ENCODE assay signal across 8 cellular contexts in the genomic region with DNA sequence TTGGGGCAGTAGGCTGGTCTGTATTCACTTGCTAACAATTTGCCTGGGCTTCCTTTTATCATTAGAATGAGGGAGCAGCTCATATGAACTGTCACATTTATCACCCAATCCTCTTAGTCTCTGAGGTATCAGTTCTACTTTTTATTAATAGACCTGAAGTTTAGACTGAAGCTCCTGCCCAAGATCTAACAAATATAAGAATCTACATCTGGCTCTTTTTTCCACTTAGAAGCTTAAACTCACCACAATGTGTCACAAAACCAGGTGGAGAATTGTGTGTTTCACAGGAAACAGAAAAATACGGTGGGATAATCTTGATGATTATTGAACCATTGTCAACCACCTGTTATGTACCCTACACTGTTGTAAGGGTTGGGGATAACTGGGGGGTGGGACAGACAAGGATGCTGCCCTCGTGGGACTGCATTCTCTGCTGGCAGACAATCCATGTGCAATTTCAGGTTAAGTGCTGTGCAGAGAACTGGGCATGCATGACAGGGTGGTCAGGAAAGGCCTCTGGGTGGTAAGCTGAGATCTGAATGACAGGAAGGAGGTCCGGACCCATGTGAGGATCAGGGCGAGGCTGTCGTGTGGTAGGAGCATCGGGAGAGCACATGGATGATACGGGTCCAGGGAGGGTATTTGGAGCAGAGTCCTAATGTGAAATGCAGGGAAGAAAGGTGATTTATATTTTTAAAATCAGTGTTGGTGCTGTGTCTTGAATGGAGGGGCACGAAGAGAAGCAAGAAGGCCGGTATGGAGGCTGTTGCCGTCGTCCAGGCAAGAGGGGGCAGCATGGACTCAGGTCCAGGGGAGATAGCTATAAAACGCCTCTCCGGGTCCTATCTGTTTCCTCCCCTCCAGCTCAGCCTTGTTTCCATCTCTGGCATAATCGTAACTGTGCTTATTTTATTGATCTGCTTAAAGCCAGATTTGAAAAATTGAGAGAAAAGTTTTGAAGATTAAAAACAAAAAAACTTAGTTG. TPM values are rescaled to one million over a fixed set of nuclear protein-coding genes. Genes with fewer than 3 reads are reported as not detected.
A peak's percentile ranks its signal among the peaks of the same experiment; 100 is the strongest.
DNase-seq lines count a peak whose midpoint lies in the region; ATAC-seq and TF ChIP-seq lines count a peak whose summit lies in the region.

No MANE protein-coding gene starts in this region.

- dilution Hi-C loops in IMR-90 (cut with HindIII; ENCODE audit: low sequenced_read_pairs, unreplicated experiment): no loop called here

- H4K8ac ChIP-seq in IMR-90 (ENCODE audit: low read depth in 2 of 2, low read length in 2 of 2): no peak overlapping the region

- H3K9me1 ChIP-seq in IMR-90 (ENCODE audit: insufficient read depth, low read length): no peaks in the 10 kb centered on the region

- H4K91ac ChIP-seq in IMR-90 (ENCODE audit: insufficient read depth, low read depth, low read length): no peak overlapping the region

- TF ChIP-seq RAD21 in IMR-90 (IDR thresholded peaks at IDR 0.05; ENCODE audit: low read length): no peak

- H3K27ac ChIP-seq in IMR-90 (ENCODE audit: insufficient read depth, low read length): no peak overlapping the region
- no peak overlapping the region for H3K27ac ChIP-seq in thyroid gland

- DNase-seq in GM13977 (ENCODE audit: low spot score) (peak; percentile 42), IMR-90 (no peak), left colon (no peak), NCI-H1417 treated with DMSO at 0.1 percent for 48 hours (lab: John Stamatoyannopoulos, UW) (no peak), middle frontal gyrus (ENCODE audit: extremely low spot score, low spot score) (no peak), thyroid gland (no peak), GM03348 (ENCODE audit: low spot score) (no peak)

- intact Hi-C loops in IMR-90 (cut with micrococcal nuclease): loop anchor here (2.0 to 10.0 kb wide), 5 partner anchors 491 to 1775 kb away; no protein-coding TSS in a partner anchor
- intact Hi-C loops in left colon (cut with DNase I, micrococcal nuclease): loop anchor here (5.0 to 10.0 kb wide), 4 partner anchors 173 to 715 kb away; partner anchors contain the start of gene TGIF1 (in 1 of the 2)
- intact Hi-C loops in thyroid gland (cut with DNase I): loop anchor here (10.0 kb wide), 3 partner anchors 175 to 715 kb away; partner anchors contain the start of gene TGIF1

- POLR2A ChIA-PET in IMR-90 (lab: Charles Lee; ENCODE audit: unreplicated experiment): no interaction called here

- H3K9me3 ChIP-seq in IMR-90 (ENCODE audit: control insufficient read depth, insufficient read depth, low read length): no peaks in the 10 kb centered on the region
- H3K9me3 ChIP-seq in thyroid gland: no peaks in the 10 kb centered on the region

- H3K14ac ChIP-seq in IMR-90 (replicated peaks; ENCODE audit: low read depth, low read length): no peak overlapping the region

- H3K27me3 ChIP-seq in IMR-90 (ENCODE audit: control insufficient read depth, insufficient read depth, low read length) (no peaks in the 10 kb centered on the region), thyroid gland (no peaks in the 10 kb centered on the region)

- TF ChIP-seq POLR2A in IMR-90 (IDR thresholded peaks at IDR 0.05; ENCODE audit: low read depth, low read length) (no peak), thyroid gland (IDR thresholded peaks at IDR 0.05) (no peak)

- H3K56ac ChIP-seq in IMR-90 (ENCODE audit: extremely low read depth, insufficient read depth, low read length): no peak overlapping the region

- H2AK5ac ChIP-seq in IMR-90 (ENCODE audit: low read depth, low read length): no peak overlapping the region

- H2AK9ac ChIP-seq in IMR-90 (replicated peaks; ENCODE audit: low read depth, low read length, poor library complexity): no peak overlapping the region

- CTCF ChIA-PET in IMR-90 (lab: Yijun Ruan, JAX): interaction anchor here (1.1 to 1.4 kb wide), 4 partner anchors 176 to 421 kb away, joined by 3 to 7 read pairs (median 3); no protein-coding TSS in a partner anchor

- H2BK120ac ChIP-seq in IMR-90 (ENCODE audit: low read depth, low read length): no peak overlapping the region

- no peak overlapping the region for H3K18ac ChIP-seq in IMR-90 (ENCODE audit: low read depth, low read length)

- no peak overlapping the region for H4K5ac ChIP-seq in IMR-90 (ENCODE audit: low read depth, low read length)

- H3K4me2 ChIP-seq in IMR-90 (ENCODE audit: low read depth, low read length): no peak overlapping the region

- in situ Hi-C loops in GM13977 (cut with MboI; ENCODE audit: low pct_unique_long_range_greater_than_20kb, low sequenced_read_pairs, unreplicated experiment) (loop anchor here (5.0 to 10.0 kb wide), 3 partner anchors 175 to 388 kb away; partner anchors contain the start of gene TGIF1), IMR-90 (cut with MboI; ENCODE audit: low sequenced_read_pairs) (loop anchor here (5.0 to 10.0 kb wide), 5 partner anchors 173 to 705 kb away; partner anchors contain the start of gene TGIF1)

- H2BK5ac ChIP-seq in IMR-90 (ENCODE audit: low read depth, low read length, poor library complexity, severe bottlenecking): no peak overlapping the region

- ATAC-seq in GM21737 (IDR thresholded peaks at IDR 0.05; ENCODE audit: unreplicated experiment) (peak; percentile 72), IMR-90 (ENCODE audit: low read depth) (peak; percentile 10; the same call in 1 of the 2 replicates), left colon (peak; percentile 45)

- no peak overlapping the region for H3K4ac ChIP-seq in IMR-90 (ENCODE audit: low read depth, low read length)

- peaks cover 5% of the 10 kb centered on the region; the same call in 1 of the 2 replicates for H4K20me1 ChIP-seq in IMR-90 (ENCODE audit: insufficient read depth, low read length)

- 51% methylated on average over 4 of the region's 14 CpGs; no CpG with 5 or more reads in 1 of the 2 experiments for WGBS in IMR-90 (ENCODE audit: extremely low coverage in 2 of 2, insufficient read length in 1 of 2), 2 experiments
- 36 to 38% methylated on average over 14 of the region's 14 CpGs for WGBS in thyroid gland, 2 donors

- no peak overlapping the region for H2BK20ac ChIP-seq in IMR-90 (ENCODE audit: low read depth, low read length)

- no peak overlapping the region for H2AFZ ChIP-seq in IMR-90 (replicated peaks; ENCODE audit: low read length, poor library complexity)

- H2BK15ac ChIP-seq in IMR-90 (ENCODE audit: low read depth, low read length): no peak overlapping the region

- no TSS peak for BruUV-seq in IMR-90 (replicated peaks; lab: Mats Ljungman, UMichigan)

- TF ChIP-seq CTCF in GM13977 (IDR thresholded peaks at IDR 0.05; ENCODE audit: extremely low read depth, insufficient read depth, missing control alignments) (no peak), IMR-90 (conservative IDR thresholded peaks at IDR 0.05; ENCODE audit: low read depth, low read length) (no peak), thyroid gland (IDR thresholded peaks at IDR 0.05) (no peak)

- peaks cover 11 to 12% of the 10 kb centered on the region in 2 experiments for H3K79me1 ChIP-seq in IMR-90 (ENCODE audit: low read depth in 1 of 2, low read length in 2 of 2)

- H3K36me3 ChIP-seq in IMR-90 (ENCODE audit: control insufficient read depth, insufficient read depth, low read length) (peaks cover 20% of the 10 kb centered on the region), thyroid gland (peaks cover 20 to 24% of the 10 kb centered on the region in 2 donors)

- H3K4me3 ChIP-seq in IMR-90 (ENCODE audit: insufficient read depth, low read depth, low read length): no peak overlapping the region
- H3K4me3 ChIP-seq in thyroid gland (replicated peaks in 1 of 3): no peak overlapping the region

- no peak overlapping the region for H3K23ac ChIP-seq in IMR-90 (ENCODE audit: low read depth, low read length)

- H3K9ac ChIP-seq in IMR-90 (ENCODE audit: low read depth, low read length): no peak overlapping the region

- H3K4me1 ChIP-seq in IMR-90 (ENCODE audit: control insufficient read depth, insufficient read depth, low read length) (no peaks in the 10 kb centered on the region; the same call in 1 of the 2 replicates), thyroid gland (no peaks in the 10 kb centered on the region)

TF ChIP-seq in IMR-90, 13 proteins besides CTCF, POLR2A, EP300 and RAD21 (continues in another document):
- no peak for TF ChIP-seq CHD1 (IDR thresholded peaks at IDR 0.05; ENCODE audit: low read depth, low read length)
- TF ChIP-seq MAZ (IDR thresholded peaks at IDR 0.05; ENCODE audit: borderline replicate concordance, low read depth, low read length): no peak
- TF ChIP-seq SMC3 (IDR thresholded peaks at IDR 0.05; ENCODE audit: low read depth, low read length): no peak
- no peak for TF ChIP-seq RCOR1 (IDR thresholded peaks at IDR 0.05; ENCODE audit: insufficient replicate concordance, low read length)
- no peak for TF ChIP-seq ELK1 (IDR thresholded peaks at IDR 0.05; ENCODE audit: borderline replicate concordance, low read depth, low read length)
- TF ChIP-seq RFX5 (IDR thresholded peaks at IDR 0.05; ENCODE audit: low read depth, low read length): no peak
- TF ChIP-seq BHLHE40 (IDR thresholded peaks at IDR 0.05; ENCODE audit: low read depth, low read length): no peak
- no peak for TF ChIP-seq FOS (IDR thresholded peaks at IDR 0.05; ENCODE audit: low read depth, low read length)

RNA-seq across cellular contexts. Expression of gene MYL12B, which starts 17.6 kb away (rescaled TPM):
- total RNA-seq in IMR-90 (2012; rRNA removed) (593 and 692 TPM in 2 replicates), left colon (100 to 1,000 TPM; 563 to 581 TPM), thyroid gland (100 to 1,000 TPM; 334 to 467 (median 446) TPM)
- 753 and 816 TPM in 2 replicates for polyA plus RNA-seq in IMR-90 (2012; rRNA removed)
- 265 and 382 TPM in 2 replicates for polyA plus RNA-seq in IMR-90 (2012; cell fraction: cytosol; rRNA removed)
- 98.0 and 290 TPM in 2 replicates for polyA plus RNA-seq in IMR-90 (2012; cell fraction: nucleus; rRNA removed; ENCODE audit: low replicate concordance)

RNA-seq across cellular contexts. Expression of gene MYL12A, which starts 31.9 kb away (rescaled TPM):
- total RNA-seq in IMR-90 (2012; rRNA removed): 580 and 743 TPM in 2 replicates
- 469 and 549 TPM in 2 replicates for polyA plus RNA-seq in IMR-90 (2012; rRNA removed)
- polyA plus RNA-seq in IMR-90 (2012; cell fraction: cytosol; rRNA removed): 192 and 196 TPM in 2 replicates
- polyA plus RNA-seq in IMR-90 (2012; cell fraction: nucleus; rRNA removed; ENCODE audit: low replicate concordance): 65.1 and 308 TPM in 2 replicates
- total RNA-seq in left colon: 100 to 1,000 TPM; 520 to 622 TPM
- 100 to 1,000 TPM; 306 to 544 (median 331) TPM for total RNA-seq in thyroid gland

RNA-seq across cellular contexts. Expression of gene MYOM1, which starts 59.7 kb away (rescaled TPM):
- total RNA-seq in IMR-90 (2012; rRNA removed): under 0.01 TPM in 2 replicates
- 0.04 and 0.10 TPM in 2 replicates for polyA plus RNA-seq in IMR-90 (2012; rRNA removed)
- polyA plus RNA-seq in IMR-90 (2012; cell fraction: cytosol; rRNA removed): 0.01 TPM in 1 of 2 replicates, not detected in the other
- polyA plus RNA-seq in IMR-90 (2012; cell fraction: nucleus; rRNA removed; ENCODE audit: low replicate concordance): 0.02 TPM in 2 replicates
- total RNA-seq in left colon: 1 to 10 TPM; 3.5 to 9.6 TPM
- total RNA-seq in thyroid gland: 1 to 10 TPM; 2.3 to 3.1 (median 3.1) TPM

Comparison
In these comparisons a context has a peak if more than half of its experiments do, and no peak if none do; other contexts are left out.
1. ATAC-seq: peak in every context shown above with its lines; median percentile 72 in GM21737; 45 in left colon; 10 in IMR-90.